8 cellular contexts compared by ENCODE assay signal in genomic region chr6:26054937-26055669, GRCh38. TPM values are rescaled to one million over a fixed set of nuclear protein-coding genes. Genes with fewer than 3 reads are reported as not detected.
A peak's percentile ranks its signal among the peaks of the same experiment; 100 is the strongest.
DNase-seq lines count a peak whose midpoint lies in the region; ATAC-seq and TF ChIP-seq lines count a peak whose summit lies in the region.

No MANE protein-coding gene starts in this region.

- H3K36me3 ChIP-seq in effector memory CD4-positive, alpha-beta T cell (ENCODE audit: control insufficient read depth, insufficient read depth, low read length): no peaks in the 10 kb centered on the region

- H3K27ac ChIP-seq in CD4-positive, alpha-beta T cell (ENCODE audit: low read depth, low read length): peak overlapping the region; percentile 81
- H3K27ac ChIP-seq in effector memory CD4-positive, alpha-beta T cell (ENCODE audit: insufficient read depth, low read length, poor library complexity, severe bottlenecking): peak overlapping the region; percentile 79

- peaks cover 7% of the 10 kb centered on the region for H3K4me1 ChIP-seq in effector memory CD4-positive, alpha-beta T cell (ENCODE audit: control insufficient read depth, insufficient read depth, low read length, poor library complexity, severe bottlenecking)

- peak; percentile 68 to 89 (median 76) for DNase-seq in CD4-positive, alpha-beta T cell
- DNase-seq in NCI-H82 treated with DMSO at 0.1 percent for 48 hours (lab: John Stamatoyannopoulos, UW; ENCODE audit: unreplicated experiment) (peak; percentile 95), medulla oblongata (ENCODE audit: extremely low spot score) (peak; percentile 94)
- peak; percentile 95 for DNase-seq in activated CD8-positive, alpha-beta T cell treated with anti-CD3 and anti-CD28 coated beads, Interleukin-2, amount 10 ng/mL, durations not matched to agents 7 days and 5 days
- peak; percentile 70 to 82 (median 78) for DNase-seq in effector memory CD4-positive, alpha-beta T cell
- DNase-seq in stimulated activated CD8-positive, alpha-beta memory T cell treated with anti-CD3 and anti-CD28 coated beads, Interleukin-12 subunit alpha, Interleukin-12 subunit beta, amount 100 ng/mL, for 1 hour (ENCODE audit: low read depth): peak; percentile 71

- H3K4me1 Mint-ChIP-seq in CD4-positive, alpha-beta T cell (ENCODE audit: low read depth): peaks cover 28% of the 10 kb centered on the region
- H3K4me1 Mint-ChIP-seq in activated CD8-positive, alpha-beta T cell treated with anti-CD3 and anti-CD28 coated beads, Interleukin-2, amount 10 ng/mL, durations not matched to agents 7 days and 5 days (ENCODE audit: low read depth): peaks cover 36% of the 10 kb centered on the region

- TF ChIP-seq CTCF in CD4-positive, alpha-beta T cell (IDR thresholded peaks at IDR 0.05): no peak

- H3K4me3 ChIP-seq in effector memory CD4-positive, alpha-beta T cell (ENCODE audit: insufficient read depth, low read depth, low read length, poor library complexity, severe bottlenecking): peak overlapping the region; percentile 70

- POLR2A ChIA-PET in CD4-positive, alpha-beta T cell (lab: Charles Lee): interaction anchor here (0.7 to 7.2 kb wide), 41 partner anchors 9 to 1838 kb away, joined by 3 to 380 read pairs (median 14); partner anchors contain the start of gene HFE
- POLR2A ChIA-PET in activated CD8-positive, alpha-beta T cell treated with anti-CD3 and anti-CD28 coated beads, Interleukin-2, amount 10 ng/mL, durations not matched to agents 7 days and 5 days (lab: Charles Lee): interaction anchor here (0.6 to 14.7 kb wide), 60 partner anchors 9 to 1838 kb away, joined by 3 to 685 read pairs (median 10); partner anchors contain the start of gene HFE

- no peaks in the 10 kb centered on the region for H3K9me3 ChIP-seq in CD4-positive, alpha-beta T cell (ENCODE audit: control insufficient read depth, low read length)
- H3K9me3 ChIP-seq in effector memory CD4-positive, alpha-beta T cell (ENCODE audit: control insufficient read depth, low read length): no peaks in the 10 kb centered on the region

- intact Hi-C loops in CD4-positive, alpha-beta T cell (cut with DNase I, micrococcal nuclease): loop anchor here in 1 of 2 experiments (1.0 to 10.0 kb wide), 5 partner anchors 10 to 540 kb away; partner anchors contain the start of gene ABT1

- H3K27me3 Mint-ChIP-seq in CD4-positive, alpha-beta T cell: no peaks in the 10 kb centered on the region
- no peaks in the 10 kb centered on the region for H3K27me3 Mint-ChIP-seq in activated CD8-positive, alpha-beta T cell treated with anti-CD3 and anti-CD28 coated beads, Interleukin-2, amount 10 ng/mL, durations not matched to agents 7 days and 5 days (ENCODE audit: low read depth)

- H3K27me3 ChIP-seq in CD4-positive, alpha-beta T cell (ENCODE audit: control insufficient read depth, insufficient read depth, low read length): no peaks in the 10 kb centered on the region
- H3K27me3 ChIP-seq in effector memory CD4-positive, alpha-beta T cell (replicated peaks; ENCODE audit: control insufficient read depth, insufficient read depth, low read length, poor library complexity, severe bottlenecking): no peaks in the 10 kb centered on the region

- peak overlapping the region; percentile 97 for H3K4me3 Mint-ChIP-seq in CD4-positive, alpha-beta T cell
- peak overlapping the region; percentile 87 for H3K4me3 Mint-ChIP-seq in activated CD8-positive, alpha-beta T cell treated with anti-CD3 and anti-CD28 coated beads, Interleukin-2, amount 10 ng/mL, durations not matched to agents 7 days and 5 days

- peak; percentile 71 for ATAC-seq in CD4-positive, alpha-beta T cell (ENCODE audit: poor library complexity)
- ATAC-seq in GM19438 (IDR thresholded peaks at IDR 0.05; ENCODE audit: low read depth, unreplicated experiment): peak; percentile 48
- ATAC-seq in HG03565 (IDR thresholded peaks at IDR 0.05; ENCODE audit: unreplicated experiment): peak; percentile 39
- ATAC-seq in activated CD8-positive, alpha-beta T cell treated with anti-CD3 and anti-CD28 coated beads, Interleukin-2, amount 10 ng/mL, durations not matched to agents 7 days and 5 days: peak; percentile 72

- H3K36me3 Mint-ChIP-seq in CD4-positive, alpha-beta T cell (ENCODE audit: low read depth): peaks cover 23% of the 10 kb centered on the region
- peaks cover 16% of the 10 kb centered on the region for H3K36me3 Mint-ChIP-seq in activated CD8-positive, alpha-beta T cell treated with anti-CD3 and anti-CD28 coated beads, Interleukin-2, amount 10 ng/mL, durations not matched to agents 7 days and 5 days (ENCODE audit: low read depth)

- H3K27ac Mint-ChIP-seq in CD4-positive, alpha-beta T cell: peak overlapping the region; percentile 96
- peak overlapping the region; percentile 100 for H3K27ac Mint-ChIP-seq in activated CD8-positive, alpha-beta T cell treated with anti-CD3 and anti-CD28 coated beads, Interleukin-2, amount 10 ng/mL, durations not matched to agents 7 days and 5 days

- CTCF ChIA-PET in CD4-positive, alpha-beta T cell (lab: Charles Lee): interaction anchor here (1.6 to 2.2 kb wide), 2 partner anchors 29 to 32 kb away, joined by 4 to 11 read pairs; a partner anchor contains a TSS
- CTCF ChIA-PET in activated CD8-positive, alpha-beta T cell treated with anti-CD3 and anti-CD28 coated beads, Interleukin-2, amount 10 ng/mL, durations not matched to agents 7 days and 5 days (lab: Charles Lee): interaction anchor here (0.6 to 17.0 kb wide), 5 partner anchors 9 to 40 kb away, joined by 3 to 741 read pairs (median 9); partner anchors contain the start of gene HFE

- H3K9me3 Mint-ChIP-seq in CD4-positive, alpha-beta T cell: no peaks in the 10 kb centered on the region
- H3K9me3 Mint-ChIP-seq in activated CD8-positive, alpha-beta T cell treated with anti-CD3 and anti-CD28 coated beads, Interleukin-2, amount 10 ng/mL, durations not matched to agents 7 days and 5 days (ENCODE audit: insufficient read depth): no peaks in the 10 kb centered on the region

RNA-seq across cellular contexts. Expression of gene HFE, which starts 32.1 kb away (rescaled TPM):
- total RNA-seq in CD4-positive, alpha-beta T cell: under 1 TPM; 0.08 to 0.28 TPM
- total RNA-seq in activated CD8-positive, alpha-beta T cell treated with anti-CD3 and anti-CD28 coated beads, Interleukin-2, amount 10 ng/mL, durations not matched to agents 7 days and 5 days: 1 to 10 TPM; 4.3 TPM

Comparison
In these comparisons a context has a peak if more than half of its experiments do, and no peak if none do; other contexts are left out.
1. Peak in every context shown above with its lines: DNase-seq, ATAC-seq, H3K4me3 ChIP-seq and H3K27ac ChIP-seq.
2. RNA of gene HFE, which starts 32.1 kb away (total RNA-seq): 4.3 TPM in activated CD8-positive, alpha-beta T cell treated with anti-CD3 and anti-CD28 coated beads, Interleukin-2, amount 10 ng/mL, durations not matched to agents 7 days and 5 days; 0.08 to 0.28 TPM in CD4-positive, alpha-beta T cell; every median in the first group is over 4 times any median in the second.